Comparison of ENCODE assay signal across 8 cellular contexts in the genomic region with DNA sequence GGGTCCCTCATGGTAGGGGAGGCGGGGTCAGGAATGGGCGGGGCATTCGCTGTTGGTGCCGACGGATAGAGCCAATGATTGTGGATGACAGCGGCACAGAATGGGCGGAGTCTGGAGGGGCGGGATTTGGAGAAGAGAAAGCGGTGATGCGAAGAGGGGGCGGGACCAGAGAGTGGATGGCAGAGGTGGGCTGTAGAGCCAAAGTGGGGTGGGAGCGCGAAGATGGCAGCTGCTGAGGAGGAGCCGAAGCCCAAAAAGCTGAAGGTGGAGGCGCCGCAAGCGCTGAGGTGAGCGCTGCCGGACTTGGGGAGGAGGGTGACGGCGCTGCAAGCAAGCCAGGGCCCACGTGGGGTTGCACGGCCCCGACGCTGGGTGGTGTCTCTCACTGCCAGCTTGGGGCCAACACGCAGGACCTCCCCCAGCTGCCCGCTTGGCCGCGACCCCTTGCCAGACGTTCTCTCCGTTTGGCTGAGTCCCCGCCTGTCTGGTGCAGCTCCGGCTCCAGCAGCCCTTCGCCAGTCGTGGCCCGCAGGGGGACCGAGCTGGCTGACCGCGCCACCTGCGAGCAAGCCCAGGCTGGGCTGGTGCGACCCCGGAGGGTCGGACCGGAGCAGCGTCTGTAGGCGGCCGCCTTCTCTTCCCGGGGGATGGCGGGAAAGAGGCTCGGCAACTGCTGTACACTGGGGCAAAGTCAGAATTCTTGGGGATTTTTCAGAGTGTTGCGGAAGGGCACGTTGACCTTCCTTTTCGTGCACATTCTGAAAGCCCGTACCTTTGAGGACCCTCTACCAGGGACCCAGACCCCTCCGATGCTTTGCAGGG. TPM values are rescaled to one million over a fixed set of nuclear protein-coding genes. Genes with fewer than 3 reads are reported as not detected.
DNase-seq lines count a peak whose midpoint lies in the region; ATAC-seq and TF ChIP-seq lines count a peak whose summit lies in the region.

A gene (plus strand): TSS at position 165 of the 822 bp plus-strand sequence. CDS start 58 bp downstream, at position 223.

- ATAC-seq in HG03196 (IDR thresholded peaks at IDR 0.05; ENCODE audit: unreplicated experiment): peak; percentile 69
- ATAC-seq in left lobe of liver: peak; percentile 91

- in situ Hi-C loops in GM18951 (cut with MboI; ENCODE audit: low sequenced_read_pairs, unreplicated experiment): no loop called here

- no peak within 1 kb of the TSS for H3K27ac Mint-ChIP-seq in activated CD4-positive, alpha-beta T cell treated with anti-CD3 and anti-CD28 coated beads, Interleukin-2, amount 10 ng/mL, durations not matched to agents 24 days and 14 days

- no peaks in the 10 kb centered on the region for H3K9me3 Mint-ChIP-seq in activated CD4-positive, alpha-beta T cell treated with anti-CD3 and anti-CD28 coated beads, Interleukin-2, amount 10 ng/mL, durations not matched to agents 24 days and 14 days

- intact Hi-C loops in activated CD4-positive, alpha-beta T cell treated with anti-CD3 and anti-CD28 coated beads, Interleukin-2, amount 10 ng/mL, durations not matched to agents 24 days and 14 days (cut with micrococcal nuclease): loop anchor here (1.0 to 2.0 kb wide), 5 partner anchors 25 to 1060 kb away; a partner anchor contains a TSS

- H3K4me3 ChIP-seq in coronary artery: peak within 1 kb of the TSS; percentile 93

- TF ChIP-seq POLR2A in GM18951 (IDR thresholded peaks at IDR 0.05; ENCODE audit: extremely low read depth, insufficient read depth, insufficient read length): peak; percentile 73

- DNase-seq in Ammon's horn (ENCODE audit: low spot score): peak; percentile 100
- DNase-seq in NCI-H526 (lab: John Stamatoyannopoulos, UW): peak; percentile 90 to 97
- peak; percentile 100 for DNase-seq in activated CD4-positive, alpha-beta T cell treated with anti-CD3 and anti-CD28 coated beads, Interleukin-2, amount 10 ng/mL, durations not matched to agents 24 days and 14 days
- DNase-seq in coronary artery (ENCODE audit: low spot score): peak; percentile 99
- peak; percentile 100 for DNase-seq in left lobe of liver (ENCODE audit: low spot score)
- DNase-seq in stimulated activated CD4-positive, alpha-beta T cell treated with anti-CD3 and anti-CD28 coated beads, Interleukin-2, amount 100 ng/mL, for 4 hours (ENCODE audit: low read depth): peak; percentile 100

- TF ChIP-seq CTCF in coronary artery (IDR thresholded peaks at IDR 0.05): no peak

- H3K27ac ChIP-seq in coronary artery: peak within 1 kb of the TSS; percentile 73 to 91

- peaks cover 12% of the 10 kb centered on the region for H3K36me3 Mint-ChIP-seq in activated CD4-positive, alpha-beta T cell treated with anti-CD3 and anti-CD28 coated beads, Interleukin-2, amount 10 ng/mL, durations not matched to agents 24 days and 14 days (ENCODE audit: low read depth)

- H3K4me1 Mint-ChIP-seq in activated CD4-positive, alpha-beta T cell treated with anti-CD3 and anti-CD28 coated beads, Interleukin-2, amount 10 ng/mL, durations not matched to agents 24 days and 14 days: peaks cover 28% of the 10 kb centered on the region

- H3K4me3 Mint-ChIP-seq in activated CD4-positive, alpha-beta T cell treated with anti-CD3 and anti-CD28 coated beads, Interleukin-2, amount 10 ng/mL, durations not matched to agents 24 days and 14 days: no peak within 1 kb of the TSS

- H3K27me3 Mint-ChIP-seq in activated CD4-positive, alpha-beta T cell treated with anti-CD3 and anti-CD28 coated beads, Interleukin-2, amount 10 ng/mL, durations not matched to agents 24 days and 14 days: no peaks in the 10 kb centered on the region

RNA-seq across cellular contexts. Expression of the gene that starts here (rescaled TPM):
- total RNA-seq in activated CD4-positive, alpha-beta T cell treated with anti-CD3 and anti-CD28 coated beads, Interleukin-2, amount 10 ng/mL, durations not matched to agents 24 days and 14 days: 54.8 and 58.3 TPM in 2 replicates
- 76.2 TPM for total RNA-seq in left lobe of liver

Comparison
In these comparisons a context has a peak if more than half of its experiments do, and no peak if none do; other contexts are left out.
1. Peak in every context shown above with its lines: DNase-seq, ATAC-seq, H3K4me3 ChIP-seq and H3K27ac ChIP-seq.